8 cellular contexts compared by ENCODE assay signal in the genomic region with DNA sequence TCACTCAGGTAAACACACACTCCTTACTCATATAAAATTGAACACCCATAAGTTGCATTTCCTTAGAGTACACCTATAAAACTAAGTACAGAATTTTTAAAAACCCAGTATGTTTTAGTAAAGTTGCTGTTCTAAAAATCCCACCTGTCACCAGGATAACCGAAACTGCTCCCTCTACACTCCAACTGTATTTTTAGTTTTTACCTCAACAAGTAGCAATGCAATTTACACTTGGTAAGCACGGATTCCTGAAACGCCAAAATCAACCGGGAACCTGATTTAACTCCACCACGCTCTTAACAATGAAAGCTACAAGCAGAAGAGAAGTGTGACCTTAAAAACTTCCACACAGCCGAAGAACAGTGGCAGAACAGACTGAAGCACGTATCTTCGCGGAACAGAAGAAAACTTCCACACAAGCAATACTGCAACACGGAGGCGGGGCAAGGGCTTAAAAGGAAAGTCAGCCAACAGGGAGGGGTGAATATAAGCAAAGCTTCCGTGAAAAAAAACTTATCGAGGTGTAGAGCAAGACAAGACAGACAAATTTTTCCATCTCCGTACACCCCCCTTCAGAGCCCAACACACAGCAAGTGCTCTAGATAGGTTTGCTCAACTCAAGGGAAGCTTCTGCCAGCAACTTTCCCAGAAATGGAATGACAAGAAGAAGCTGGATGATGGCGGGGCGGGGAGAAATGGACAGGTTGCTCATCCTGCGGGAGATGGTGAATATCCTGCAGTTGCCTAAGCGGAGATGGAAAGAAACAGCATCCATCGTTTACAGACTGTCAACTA. TPM values are rescaled to one million over a fixed set of nuclear protein-coding genes. Genes with fewer than 3 reads are reported as not detected.
A peak's percentile ranks its signal among the peaks of the same experiment; 100 is the strongest.
DNase-seq lines count a peak whose midpoint lies in the region; ATAC-seq and TF ChIP-seq lines count a peak whose summit lies in the region.

No MANE protein-coding gene starts in this region.

- no peaks in the 10 kb centered on the region for H3K9me3 Mint-ChIP-seq in T-cell

- peak overlapping the region; percentile 82 to 86 for H3K27ac Mint-ChIP-seq in T-cell

- intact Hi-C loops in adrenal gland (cut with DNase I) (no loop called here), right cardiac atrium (cut with DNase I) (no loop called here), sciatic nerve (cut with DNase I) (no loop called here)

- H3K4me1 Mint-ChIP-seq in T-cell, result peaks cover 55 to 59% (median 55%) of the 10 kb centered on the region in 3 donors

- H3K36me3 ChIP-seq in HEK293 (ENCODE audit: control insufficient read depth in 2 of 2, insufficient read depth in 1 of 2, low read length in 2 of 2), result no peaks in the 10 kb centered on the region; a peak in 1 of 3 replicates
- H3K36me3 ChIP-seq in adrenal gland (replicated peaks in 1 of 2), result no peaks in the 10 kb centered on the region

- 0 to 1% (median 1%) methylated on average over 19 of the region's 19 CpGs for WGBS in adrenal gland, 4 donors
- under 1% methylated on average over 19 of the region's 19 CpGs for WGBS in right cardiac atrium

- H3K27me3 ChIP-seq in adrenal gland (no peaks in the 10 kb centered on the region), right cardiac atrium (ENCODE audit: control insufficient read depth, insufficient read depth) (no peaks in the 10 kb centered on the region)

- H3K4me3 ChIP-seq in HEK293 (ENCODE audit: low read depth, low read length), result peak overlapping the region; percentile 85
- H3K4me3 ChIP-seq in adrenal gland, result peak overlapping the region; percentile 57 to 94 (median 86)
- H3K4me3 ChIP-seq in right cardiac atrium (ENCODE audit: low read length), result peak overlapping the region; percentile 89

- CTCF ChIA-PET in HEK293 (lab: Yijun Ruan, JAX), result interaction anchor here (1.1 to 6.6 kb wide), 2 partner anchors 19 to 30 kb away, joined by 3 to 37 read pairs; no protein-coding TSS in a partner anchor
- CTCF ChIA-PET in T-cell (lab: Charles Lee), result interaction anchor here (0.5 to 3.1 kb wide), 3 partner anchors 30 to 93 kb away, joined by 3 to 14 read pairs (median 7); no protein-coding TSS in a partner anchor

- H3K4me1 ChIP-seq in HEK293 (ENCODE audit: control insufficient read depth, insufficient read depth, low read length) (peaks cover 8% of the 10 kb centered on the region), adrenal gland (replicated peaks in 1 of 2) (peaks cover 0 to 40% of the 10 kb centered on the region in 2 donors), right cardiac atrium (ENCODE audit: control insufficient read depth, insufficient read depth, low read length) (no peaks in the 10 kb centered on the region)

- ATAC-seq in T-cell (replicated peaks in 1 of 4) (peak; percentile 18 to 45 (median 31)), right cardiac atrium (peak in 1 of 2 donors; percentile 41), sciatic nerve (peak; percentile 22), GM19463 (IDR thresholded peaks at IDR 0.05; ENCODE audit: unreplicated experiment) (no peak)

- H3K36me3 Mint-ChIP-seq in T-cell, result no peaks in the 10 kb centered on the region

- DNase-seq in AML-193 (lab: John Stamatoyannopoulos, UW) (peak; percentile 67), T-cell (peak; percentile 33 to 74 (median 60)), adrenal gland (peak; percentile 40 to 79 (median 66)), right cardiac atrium (peak in 2 of 3 donors; percentile 46 to 77), sciatic nerve (ENCODE audit: low spot score) (peak; percentile 66), 8988T (no peak)

- H3K4me3 Mint-ChIP-seq in T-cell, result peak overlapping the region; percentile 83 to 87 (median 87)

- POLR2A ChIA-PET in HEK293 (lab: Yijun Ruan, JAX) (interaction anchor here (0.6 to 1.0 kb wide), 2 partner anchors 80 to 158 kb away, joined by 3 to 5 read pairs; no protein-coding TSS in a partner anchor), T-cell (lab: Charles Lee) (interaction anchor here (0.5 to 1.1 kb wide), 4 partner anchors 27 to 97 kb away, joined by 3 to 4 read pairs (median 3); no protein-coding TSS in a partner anchor)

- 0 out of 2 replicates have a peak, but pooled peaks have one; percentile 7 for TF ChIP-seq CTCF in HEK293 (tag by site-specific recombination; IDR thresholded peaks at IDR 0.05)
- TF ChIP-seq CTCF in adrenal gland (IDR thresholded peaks at IDR 0.05), result no peak

- H3K27me3 Mint-ChIP-seq in T-cell, result no peaks in the 10 kb centered on the region

- H3K27ac ChIP-seq in HEK293 (ENCODE audit: extremely low read depth, low read depth, low read length), result peak overlapping the region; percentile 89; the same call in 1 of the 2 replicates
- H3K27ac ChIP-seq in adrenal gland, result peak overlapping the region; percentile 54 to 94 (median 89)
- H3K27ac ChIP-seq in right cardiac atrium (ENCODE audit: low read length), result peak overlapping the region; percentile 86

- peak in 1 of 2 donors; percentile 60 for TF ChIP-seq POLR2A in adrenal gland (IDR thresholded peaks at IDR 0.05)

- H3K9me3 ChIP-seq in HEK293 (ENCODE audit: control insufficient read depth, insufficient read depth, low read depth, low read length) (no peaks in the 10 kb centered on the region), adrenal gland (replicated peaks in 1 of 3) (no peaks in the 10 kb centered on the region), right cardiac atrium (ENCODE audit: control insufficient read depth, low read length) (no peaks in the 10 kb centered on the region)

TF ChIP-seq in HEK293, 187 proteins besides CTCF, POLR2A, EP300 and RAD21 (continues in another document):
- TF ChIP-seq ZNF600 (tag by site-specific recombination; IDR thresholded peaks at IDR 0.05) (peak; percentile 99), ZNF366 (tag by site-specific recombination; conservative IDR thresholded peaks at IDR 0.05) (peak; percentile 58; the same call in 1 of the 2 replicates), ZBTB17 (tag by site-specific recombination; IDR thresholded peaks at IDR 0.05) (peak; percentile 59; the same call in 1 of the 2 replicates), ZNF155 (tag by site-specific recombination; IDR thresholded peaks at IDR 0.05) (no peak), ZNF394 (tag by site-specific recombination; IDR thresholded peaks at IDR 0.05; ENCODE audit: borderline replicate concordance) (0 out of 2 replicates have a peak, but pooled peaks have one; percentile 29), IKZF3 (tag by site-specific recombination; IDR thresholded peaks at IDR 0.05) (peak; percentile 12; the same call in 1 of the 2 replicates), OSR2 (tag by site-specific recombination; IDR thresholded peaks at IDR 0.05) (0 out of 2 replicates have a peak, but pooled peaks have one; percentile 16), SCRT1 (tag by site-specific recombination; IDR thresholded peaks at IDR 0.05; ENCODE audit: borderline replicate concordance) (peak; percentile 74; the same call in 1 of the 2 replicates), GLIS1 (tag by site-specific recombination; IDR thresholded peaks at IDR 0.05) (no peak), ZNF112 (tag by site-specific recombination; IDR thresholded peaks at IDR 0.05) (no peak), ZNF341 (tag by site-specific recombination; IDR thresholded peaks at IDR 0.05; ENCODE audit: low read depth) (peak; percentile 51), ZNF624 (tag by site-specific recombination; IDR thresholded peaks at IDR 0.05) (no peak), ZNF335 (tag by site-specific recombination; conservative IDR thresholded peaks at IDR 0.05) (no peak)
- TF ChIP-seq, protein P1, sequence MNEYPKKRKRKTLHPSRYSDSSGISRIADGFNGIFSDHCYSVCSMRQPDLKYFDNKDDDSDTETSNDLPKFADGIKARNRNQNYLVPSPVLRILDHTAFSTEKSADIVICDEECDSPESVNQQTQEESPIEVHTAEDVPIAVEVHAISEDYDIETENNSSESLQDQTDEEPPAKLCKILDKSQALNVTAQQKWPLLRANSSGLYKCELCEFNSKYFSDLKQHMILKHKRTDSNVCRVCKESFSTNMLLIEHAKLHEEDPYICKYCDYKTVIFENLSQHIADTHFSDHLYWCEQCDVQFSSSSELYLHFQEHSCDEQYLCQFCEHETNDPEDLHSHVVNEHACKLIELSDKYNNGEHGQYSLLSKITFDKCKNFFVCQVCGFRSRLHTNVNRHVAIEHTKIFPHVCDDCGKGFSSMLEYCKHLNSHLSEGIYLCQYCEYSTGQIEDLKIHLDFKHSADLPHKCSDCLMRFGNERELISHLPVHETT (tag by site-specific recombination; IDR thresholded peaks at IDR 0.05), result 0 out of 2 replicates have a peak, but pooled peaks have one; percentile 10
- TF ChIP-seq, protein P2, sequence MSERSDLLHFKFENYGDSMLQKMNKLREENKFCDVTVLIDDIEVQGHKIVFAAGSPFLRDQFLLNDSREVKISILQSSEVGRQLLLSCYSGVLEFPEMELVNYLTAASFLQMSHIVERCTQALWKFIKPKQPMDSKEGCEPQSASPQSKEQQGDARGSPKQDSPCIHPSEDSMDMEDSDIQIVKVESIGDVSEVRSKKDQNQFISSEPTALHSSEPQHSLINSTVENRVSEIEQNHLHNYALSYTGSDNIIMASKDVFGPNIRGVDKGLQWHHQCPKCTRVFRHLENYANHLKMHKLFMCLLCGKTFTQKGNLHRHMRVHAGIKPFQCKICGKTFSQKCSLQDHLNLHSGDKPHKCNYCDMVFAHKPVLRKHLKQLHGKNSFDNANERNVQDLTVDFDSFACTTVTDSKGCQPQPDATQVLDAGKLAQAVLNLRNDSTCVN (tag by site-specific recombination; optimal IDR thresholded peaks at IDR 0.05), result no peak

RNA-seq across cellular contexts. Expression of a gene that starts 1.4 kb away (rescaled TPM):
- total RNA-seq in T-cell, result 10 to 100 TPM; 39.3 to 52.8 (median 43.6) TPM
- 100 to 1,000 TPM in 2 of 8 donors, 10 to 100 TPM in 6; 71.0 to 122 (median 84.9) TPM for total RNA-seq in adrenal gland
- 100 to 1,000 TPM in 1 of 3 donors, 10 to 100 TPM in 2; 23.2 to 123 (median 28.6) TPM for polyA plus RNA-seq in adrenal gland
- total RNA-seq in right cardiac atrium, result 10 to 100 TPM; 53.3 to 65.1 (median 58.8) TPM
- 33.2 TPM for polyA plus RNA-seq in right cardiac atrium
- total RNA-seq in sciatic nerve, result 71.7 TPM

RNA-seq across cellular contexts. Expression of a gene that starts 32.5 kb away (rescaled TPM):
- total RNA-seq in T-cell (10 to 100 TPM; 57.7 to 92.3 (median 59.2) TPM), adrenal gland (10 to 100 TPM; 18.7 to 28.5 (median 22.1) TPM), right cardiac atrium (10 to 100 TPM; 13.0 to 17.5 (median 15.4) TPM), sciatic nerve (31.2 TPM)
- polyA plus RNA-seq in adrenal gland (10 to 100 TPM; 25.4 to 42.3 (median 31.5) TPM), right cardiac atrium (16.9 TPM)
